Comparison of ENCODE assay signal across 1 cellular context in the genomic region with DNA sequence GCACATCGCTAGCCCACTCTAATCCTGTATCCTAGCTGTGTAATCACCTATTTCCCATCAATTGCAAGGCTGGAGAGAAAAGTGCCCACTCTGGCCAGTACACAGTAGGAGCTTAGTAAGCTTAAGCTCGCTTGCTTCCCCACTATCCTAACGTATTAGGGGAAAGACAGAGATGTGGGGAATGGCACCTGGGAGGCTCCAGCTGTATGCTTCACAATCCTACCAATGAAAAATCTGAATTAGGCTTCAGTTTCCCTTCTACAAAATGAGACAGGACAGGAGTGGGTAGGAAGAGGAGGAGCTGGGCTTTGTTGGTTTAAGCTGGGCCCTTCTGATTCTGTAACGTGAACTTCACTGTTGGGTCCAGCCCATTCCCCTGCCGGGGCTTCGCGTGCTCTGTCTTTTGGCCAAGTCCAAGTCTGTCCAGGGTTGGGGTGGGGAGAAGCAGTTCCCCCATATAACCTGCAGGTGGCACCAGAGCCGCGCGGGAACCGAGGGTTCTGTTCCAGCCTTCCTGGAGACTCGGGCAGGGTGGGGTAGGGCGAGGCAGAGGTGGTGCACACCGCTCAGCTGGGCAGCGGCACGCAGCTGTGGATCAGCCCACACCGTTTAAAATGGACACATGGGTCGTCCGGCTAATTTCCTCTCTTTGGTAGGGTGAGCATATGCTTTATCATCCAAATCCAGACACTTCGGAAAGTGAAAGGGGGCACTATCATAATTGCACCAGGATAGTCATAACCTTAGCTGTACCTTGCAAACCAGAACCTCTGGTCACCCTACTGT.
A peak's percentile ranks its signal among the peaks of the same experiment; 100 is the strongest.
TF ChIP-seq lines count a peak whose summit lies in the region.

No MANE protein-coding gene starts in this region.

TF ChIP-seq in HEK293, 187 proteins besides CTCF, POLR2A, EP300 and RAD21 (continued from another document):
- TF ChIP-seq PATZ1 (tag by site-specific recombination; IDR thresholded peaks at IDR 0.05) (peak; percentile 64; the same call in 1 of the 2 replicates), SP7 (tag by site-specific recombination; IDR thresholded peaks at IDR 0.05) (0 out of 2 replicates have a peak, but pooled peaks have one; percentile 13), KLF8 (tag by site-specific recombination; IDR thresholded peaks at IDR 0.05) (peak; percentile 78), ZNF488 (tag by site-specific recombination; IDR thresholded peaks at IDR 0.05) (no peak), KLF1 (tag by site-specific recombination; IDR thresholded peaks at IDR 0.05) (peak; percentile 73), ZNF600 (tag by site-specific recombination; IDR thresholded peaks at IDR 0.05) (peak; percentile 67), ZBTB49 (tag by site-specific recombination; IDR thresholded peaks at IDR 0.05; ENCODE audit: low read depth) (no peak), ZIC2 (tag by site-specific recombination; IDR thresholded peaks at IDR 0.05) (0 out of 2 replicates have a peak, but pooled peaks have one; percentile 16), ZBTB17 (tag by site-specific recombination; IDR thresholded peaks at IDR 0.05) (peak; percentile 17; the same call in 1 of the 2 replicates), ZNF10 (tag by site-specific recombination; IDR thresholded peaks at IDR 0.05) (no peak), ZNF791 (tag by site-specific recombination; IDR thresholded peaks at IDR 0.05) (no peak), ZNF501 (tag by site-specific recombination; IDR thresholded peaks at IDR 0.05) (peak; percentile 42; the same call in 1 of the 2 replicates), ZNF449 (tag by site-specific recombination; IDR thresholded peaks at IDR 0.05) (peak; percentile 76)
